ENCODE assay signal across 26 cellular contexts in the genomic region with DNA sequence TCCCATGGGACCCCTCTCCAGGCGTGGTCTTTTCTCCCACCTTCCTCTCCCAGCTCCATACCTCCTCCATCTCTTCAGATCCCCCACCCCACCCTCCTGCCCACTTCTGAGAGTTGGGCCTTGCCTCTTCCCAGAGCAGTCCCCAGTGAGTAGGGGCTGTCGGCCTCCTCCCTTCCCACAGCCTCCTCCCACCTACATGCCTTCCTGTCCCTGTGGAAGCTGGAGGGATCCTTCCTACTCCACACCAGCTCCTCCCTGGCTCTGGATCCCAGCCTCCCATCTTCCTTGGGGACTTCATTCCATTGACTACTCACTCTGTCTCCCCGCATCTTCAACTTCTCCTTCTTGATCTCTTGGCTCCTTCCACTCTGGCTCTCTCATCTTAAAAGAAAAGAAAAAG. TPM values are rescaled to one million over a fixed set of nuclear protein-coding genes. Genes with fewer than 3 reads are reported as not detected.
DNase-seq lines count a peak whose midpoint lies in the region; ATAC-seq and TF ChIP-seq lines count a peak whose summit lies in the region.
"Had no signal": no experiment of that assay in that cellular context is flagged by ENCODE, and none has a peak within 500 bp of the region (broad histone marks: within the 10 kb centered on the region; RNA-seq: fewer than 3 reads in every experiment).

No MANE protein-coding gene starts in this region.

- H3K9me3 Mint-ChIP-seq in activated CD8-positive, alpha-beta memory T cell treated with anti-CD3 and anti-CD28 coated beads, Interleukin-2, amount 10 ng/mL, durations not matched to agents 7 days and 5 days (ENCODE audit: low read depth), result no peaks in the 10 kb centered on the region
- no peaks in the 10 kb centered on the region for H3K9me3 Mint-ChIP-seq in chondrocyte (ENCODE audit: low read depth)
- no peaks in the 10 kb centered on the region for H3K9me3 Mint-ChIP-seq in Caco-2 (ENCODE audit: unreplicated experiment)
- H3K9me3 Mint-ChIP-seq: immature natural killer cell, type B pancreatic cell had no signal

- peaks cover 13% of the 10 kb centered on the region for H3K27me3 Mint-ChIP-seq in activated CD8-positive, alpha-beta memory T cell treated with anti-CD3 and anti-CD28 coated beads, Interleukin-2, amount 10 ng/mL, durations not matched to agents 7 days and 5 days
- no peaks in the 10 kb centered on the region for H3K27me3 Mint-ChIP-seq in chondrocyte (ENCODE audit: low read depth)
- no peaks in the 10 kb centered on the region for H3K27me3 Mint-ChIP-seq in Caco-2 (ENCODE audit: insufficient read depth, unreplicated experiment)

- H3K27me3 ChIP-seq in sigmoid colon (no peaks in the 10 kb centered on the region), Caco-2 (replicated peaks; ENCODE audit: control insufficient read depth, insufficient read depth, low read length) (no peaks in the 10 kb centered on the region)
- H3K27me3 ChIP-seq: esophagus squamous epithelium, Peyer's patch had no signal

- H3K4me1 Mint-ChIP-seq in activated CD8-positive, alpha-beta memory T cell treated with anti-CD3 and anti-CD28 coated beads, Interleukin-2, amount 10 ng/mL, durations not matched to agents 7 days and 5 days, result peaks cover 13% of the 10 kb centered on the region
- peaks cover 42% of the 10 kb centered on the region for H3K4me1 Mint-ChIP-seq in chondrocyte (ENCODE audit: low read depth)
- H3K4me1 Mint-ChIP-seq in Caco-2 (ENCODE audit: low read depth, unreplicated experiment), result no peaks in the 10 kb centered on the region
- H3K4me1 Mint-ChIP-seq: immature natural killer cell had no signal

- no peak overlapping the region for H3K4me3 Mint-ChIP-seq in activated CD8-positive, alpha-beta memory T cell treated with anti-CD3 and anti-CD28 coated beads, Interleukin-2, amount 10 ng/mL, durations not matched to agents 7 days and 5 days
- H3K4me3 Mint-ChIP-seq in chondrocyte (ENCODE audit: unreplicated experiment) (no peak overlapping the region), Caco-2 (ENCODE audit: unreplicated experiment) (no peak overlapping the region)
- H3K4me3 Mint-ChIP-seq: activated CD8-positive, alpha-beta T cell treated with anti-CD3 and anti-CD28 coated beads, Interleukin-2, amount 10 ng/mL, durations not matched to agents 7 days and 5 days; immature natural killer cell; type B pancreatic cell had no signal

- H3K4me3 ChIP-seq in HEK293 (ENCODE audit: low read depth, low read length) (no peak overlapping the region), sigmoid colon (no peak overlapping the region), Caco-2 (ENCODE audit: low read depth, low read length) (no peak overlapping the region)
- H3K4me3 ChIP-seq: esophagus squamous epithelium, Peyer's patch had no signal

- no peak for ATAC-seq in activated CD8-positive, alpha-beta memory T cell treated with anti-CD3 and anti-CD28 coated beads, Interleukin-2, amount 10 ng/mL, durations not matched to agents 7 days and 5 days
- ATAC-seq: activated CD4-positive, CD25-positive, alpha-beta regulatory T cell treated with anti-CD3 and anti-CD28 coated beads, Interleukin-2, amount 50 U/mL, for 24 hours; left lobe of liver had no signal

- intact Hi-C loops in sigmoid colon (cut with DNase I), result no loop called here
- intact Hi-C loops in Caco-2 (cut with micrococcal nuclease; ENCODE audit: unreplicated experiment), result no loop called here

- TF ChIP-seq CTCF in HEK293 (tag by site-specific recombination; IDR thresholded peaks at IDR 0.05) (no peak), chondrocyte (IDR thresholded peaks at IDR 0.05) (no peak), sigmoid colon (IDR thresholded peaks at IDR 0.05) (no peak), Caco-2 (IDR thresholded peaks at IDR 0.05; ENCODE audit: insufficient read depth in 1 of 2, low read depth in 1 of 2, low read length in 1 of 2, severe bottlenecking in 1 of 2, unreplicated experiment in 1 of 2) (no peak)

- no peak overlapping the region for H3K27ac ChIP-seq in HEK293 (ENCODE audit: extremely low read depth, low read depth, low read length)
- peak overlapping the region in 3 of 4 donors; percentile 8 to 91 (median 76) for H3K27ac ChIP-seq in sigmoid colon

- CTCF ChIA-PET in activated CD8-positive, alpha-beta memory T cell treated with anti-CD3 and anti-CD28 coated beads, Interleukin-2, amount 10 ng/mL, durations not matched to agents 7 days and 5 days (lab: Charles Lee), result interaction anchor here (1.1 kb wide), 2 partner anchors 11 to 34 kb away, joined by 3 to 5 read pairs; no protein-coding TSS in a partner anchor
- CTCF ChIA-PET in HEK293 (lab: Yijun Ruan, JAX), result interaction anchor here (0.6 to 0.7 kb wide), 2 partner anchors 377 to 470 kb away, joined by 3 to 4 read pairs; no protein-coding TSS in a partner anchor
- CTCF ChIA-PET in Caco-2 (lab: Charles Lee), result no interaction called here

- TF ChIP-seq POLR2A in sigmoid colon (IDR thresholded peaks at IDR 0.05), result no peak

- POLR2A ChIA-PET in HEK293 (lab: Yijun Ruan, JAX), result no interaction called here
- POLR2A ChIA-PET in Caco-2 (lab: Charles Lee), result no interaction called here

- H3K36me3 ChIP-seq in HEK293 (ENCODE audit: control insufficient read depth in 2 of 2, insufficient read depth in 1 of 2, low read length in 2 of 2), result no peaks in the 10 kb centered on the region
- no peaks in the 10 kb centered on the region for H3K36me3 ChIP-seq in sigmoid colon
- H3K36me3 ChIP-seq in Caco-2 (ENCODE audit: control insufficient read depth, insufficient read depth, low read length), result no peaks in the 10 kb centered on the region
- H3K36me3 ChIP-seq: esophagus squamous epithelium, Peyer's patch had no signal

- BruUV-seq in Caco-2 (replicated peaks; lab: Mats Ljungman, UMichigan), result no TSS peak

- no peaks in the 10 kb centered on the region for H3K36me3 Mint-ChIP-seq in activated CD8-positive, alpha-beta memory T cell treated with anti-CD3 and anti-CD28 coated beads, Interleukin-2, amount 10 ng/mL, durations not matched to agents 7 days and 5 days
- H3K36me3 Mint-ChIP-seq in chondrocyte (ENCODE audit: low read depth) (peaks cover 4% of the 10 kb centered on the region), Caco-2 (ENCODE audit: insufficient read depth, unreplicated experiment) (no peaks in the 10 kb centered on the region)
- H3K36me3 Mint-ChIP-seq: immature natural killer cell, type B pancreatic cell had no signal

- TF ChIP-seq EP300 in sigmoid colon (IDR thresholded peaks at IDR 0.05), result no peak

- DNase-seq in activated CD8-positive, alpha-beta memory T cell treated with anti-CD3 and anti-CD28 coated beads, Interleukin-2, amount 10 ng/mL, durations not matched to agents 7 days and 5 days, result no peak
- DNase-seq in activated CD8-positive, alpha-beta memory T cell treated with anti-CD3 and anti-CD28 coated beads, Interleukin-2, amount 50 U/mL, for 4 hours, result no peak
- DNase-seq in chondrocyte (ENCODE audit: low spot score) (no peak), sigmoid colon (no peak), Caco-2 (no peak), amniotic stem cell (lab: John Stamatoyannopoulos, UW) (no peak), NCI-H2107 (lab: John Stamatoyannopoulos, UW) (no peak)
- DNase-seq: activated CD8-positive, alpha-beta T cell treated with anti-CD3 and anti-CD28 coated beads, Interleukin-2, amount 10 ng/mL, durations not matched to agents 7 days and 5 days; amygdala; cortex of kidney; esophagus squamous epithelium; foreskin melanocyte; GOT3; immature natural killer cell; NCI-H1048; NCI-H1694; NCI-H69; nucleus accumbens; Peyer's patch; small intestine; SW 1271 had no signal

- no peaks in the 10 kb centered on the region for H3K9me3 ChIP-seq in HEK293 (ENCODE audit: control insufficient read depth, insufficient read depth, low read depth, low read length)
- H3K9me3 ChIP-seq in sigmoid colon, result no peaks in the 10 kb centered on the region
- no peaks in the 10 kb centered on the region for H3K9me3 ChIP-seq in Caco-2
- H3K9me3 ChIP-seq: esophagus squamous epithelium, Peyer's patch had no signal

- no peaks in the 10 kb centered on the region for H3K4me1 ChIP-seq in HEK293 (ENCODE audit: control insufficient read depth, insufficient read depth, low read length)
- peaks cover 0 to 40% (median 29%) of the 10 kb centered on the region in 4 donors for H3K4me1 ChIP-seq in sigmoid colon
- no peaks in the 10 kb centered on the region for H3K4me1 ChIP-seq in Caco-2

- WGBS in sigmoid colon, 2 donors, result 85 to 88% methylated on average over 3 of the region's 3 CpGs

- H3K27ac Mint-ChIP-seq in activated CD8-positive, alpha-beta memory T cell treated with anti-CD3 and anti-CD28 coated beads, Interleukin-2, amount 10 ng/mL, durations not matched to agents 7 days and 5 days, result peak overlapping the region; percentile 17
- H3K27ac Mint-ChIP-seq in chondrocyte (ENCODE audit: unreplicated experiment), result peak overlapping the region; percentile 96
- no peak overlapping the region for H3K27ac Mint-ChIP-seq in Caco-2 (ENCODE audit: unreplicated experiment)
- H3K27ac Mint-ChIP-seq: type B pancreatic cell had no signal

TF ChIP-seq in HEK293, 187 proteins besides CTCF, POLR2A, EP300 and RAD21:
- peak; percentile 93 for TF ChIP-seq EGR2 (tag by site-specific recombination; IDR thresholded peaks at IDR 0.05; ENCODE audit: low read depth)
- no peak for TF ChIP-seq ZNF433 (tag by site-specific recombination; IDR thresholded peaks at IDR 0.05; ENCODE audit: low read depth)
- peak; percentile 88 for TF ChIP-seq ZFHX2 (tag by site-specific recombination; conservative IDR thresholded peaks at IDR 0.05)

RNA-seq across cellular contexts. Expression of gene KCNQ4, which starts 24.9 kb away (rescaled TPM):
- under 1 TPM; 0.12 to 0.44 TPM for total RNA-seq in activated CD8-positive, alpha-beta memory T cell treated with anti-CD3 and anti-CD28 coated beads, Interleukin-2, amount 10 ng/mL, durations not matched to agents 7 days and 5 days
- total RNA-seq in chondrocyte, result 0.60 to 3.4 TPM (median 3.0 TPM) in 3 replicates
- total RNA-seq in sigmoid colon, result 10 to 100 TPM in 1 of 4 donors, 1 to 10 TPM in 3; 4.8 to 10.8 (median 8.7) TPM
- polyA plus RNA-seq in sigmoid colon, result 1 to 10 TPM in 1 of 3 donors, under 1 TPM in 1, not detected in 1; 0.60 to 2.6 TPM
- 1.4 and 1.6 TPM in 2 replicates for total RNA-seq in Caco-2 (2022)
- total RNA-seq: pulmonary artery endothelial cell had no signal
- polyA plus RNA-seq: immature natural killer cell had no signal

RNA-seq across cellular contexts. Expression of gene CITED4, which starts 53.7 kb away (rescaled TPM):
- total RNA-seq in activated CD8-positive, alpha-beta memory T cell treated with anti-CD3 and anti-CD28 coated beads, Interleukin-2, amount 10 ng/mL, durations not matched to agents 7 days and 5 days, result 1 to 10 TPM; 2.9 to 4.4 TPM
- total RNA-seq in chondrocyte, result 12.4 to 30.5 TPM (median 30.1 TPM) in 3 replicates
- 10 to 100 TPM; 22.7 to 59.8 (median 36.9) TPM for total RNA-seq in sigmoid colon
- polyA plus RNA-seq in sigmoid colon, result 1 to 10 TPM in 1 of 3 donors, not detected in 2; 3.0 TPM
- total RNA-seq in Caco-2 (2022), result 17.8 and 19.5 TPM in 2 replicates
